In genomic region chr2:111478844-111479458, GRCh38 we compare ENCODE assay signal across 7 cellular contexts.
A peak's percentile ranks its signal among the peaks of the same experiment; 100 is the strongest.
DNase-seq lines count a peak whose midpoint lies in the region; ATAC-seq and TF ChIP-seq lines count a peak whose summit lies in the region.
"Not testable (repeated sequence)": the region's sequence is repeated elsewhere in the genome, so short reads cannot be mapped to it uniquely, and the experiment has no call there.

No MANE protein-coding gene starts in this region.

- not testable (repeated sequence) for H3K36me3 ChIP-seq in naive thymus-derived CD4-positive, alpha-beta T cell (ENCODE audit: control insufficient read depth in 2 of 3, insufficient read depth in 3 of 3, low read length in 3 of 3)

- H3K9me3 Mint-ChIP-seq in activated B cell treated with CpG ODN at 0.5 μM for 24 hours; naive thymus-derived CD4-positive, alpha-beta T cell: not testable (repeated sequence)

- H3K4me1 ChIP-seq in naive thymus-derived CD4-positive, alpha-beta T cell (ENCODE audit: control insufficient read depth in 2 of 2, insufficient read depth in 2 of 2, low read length in 2 of 2) = not testable (repeated sequence)

- intact Hi-C loops in activated B cell treated with CpG ODN at 0.5 μM for 24 hours (cut with micrococcal nuclease); naive thymus-derived CD4-positive, alpha-beta T cell (cut with micrococcal nuclease): not testable (repeated sequence)

- not testable (repeated sequence) for H3K4me3 ChIP-seq in naive thymus-derived CD4-positive, alpha-beta T cell (ENCODE audit: low read length)

- H3K27me3 ChIP-seq in naive thymus-derived CD4-positive, alpha-beta T cell (ENCODE audit: control insufficient read depth in 2 of 2, insufficient read depth in 2 of 2, low read length in 2 of 2) = not testable (repeated sequence)

- ATAC-seq in GM18505 (IDR thresholded peaks at IDR 0.05; ENCODE audit: unreplicated experiment) = peak; percentile 49
- ATAC-seq in GM21367 (IDR thresholded peaks at IDR 0.05; ENCODE audit: unreplicated experiment) = peak; percentile 52
- peak; percentile 56 for ATAC-seq in HG02763 (IDR thresholded peaks at IDR 0.05; ENCODE audit: unreplicated experiment)
- peak; percentile 45 for ATAC-seq in HG03469 (IDR thresholded peaks at IDR 0.05; ENCODE audit: unreplicated experiment)
- peak; percentile 22 for ATAC-seq in activated B cell treated with CpG ODN at 0.5 μM for 24 hours (ENCODE audit: low read depth)
- peak; percentile 23 for ATAC-seq in naive thymus-derived CD4-positive, alpha-beta T cell

- not testable (repeated sequence) for TF ChIP-seq POLR2A in GM18505 (IDR thresholded peaks at IDR 0.05; ENCODE audit: borderline replicate concordance, extremely low read depth, insufficient read depth, insufficient read length)

- H3K4me1 Mint-ChIP-seq in activated B cell treated with CpG ODN at 0.5 μM for 24 hours = peaks cover 27% of the 10 kb centered on the region
- peaks cover 0 to 35% (median 0%) of the 10 kb centered on the region in 7 donors for H3K4me1 Mint-ChIP-seq in naive thymus-derived CD4-positive, alpha-beta T cell

- H3K27ac ChIP-seq in naive thymus-derived CD4-positive, alpha-beta T cell (ENCODE audit: low read depth, low read length) = not testable (repeated sequence)

- POLR2A ChIA-PET in activated B cell treated with CpG ODN at 0.5 μM for 24 hours (lab: Charles Lee) = interaction anchor here (0.6 kb wide), 1 partner anchor 359 kb away, joined by 4 read pairs; no protein-coding TSS in a partner anchor
- POLR2A ChIA-PET in naive thymus-derived CD4-positive, alpha-beta T cell (lab: Charles Lee) = not testable (repeated sequence)

- peak overlapping the region; percentile 44 for H3K4me3 Mint-ChIP-seq in activated B cell treated with CpG ODN at 0.5 μM for 24 hours
- H3K4me3 Mint-ChIP-seq in naive thymus-derived CD4-positive, alpha-beta T cell = peak overlapping the region in 3 of 10 donors; percentile 29 to 54 (median 29)

- not testable (repeated sequence) for H3K27ac Mint-ChIP-seq in activated B cell treated with CpG ODN at 0.5 μM for 24 hours
- peak overlapping the region in 1 of 9 donors; percentile 68 for H3K27ac Mint-ChIP-seq in naive thymus-derived CD4-positive, alpha-beta T cell

- CTCF ChIA-PET in activated B cell treated with CpG ODN at 0.5 μM for 24 hours (lab: Charles Lee); naive thymus-derived CD4-positive, alpha-beta T cell (lab: Charles Lee): not testable (repeated sequence)

- not testable (repeated sequence) for H3K27me3 Mint-ChIP-seq in activated B cell treated with CpG ODN at 0.5 μM for 24 hours; naive thymus-derived CD4-positive, alpha-beta T cell

- not testable (repeated sequence) for H3K36me3 Mint-ChIP-seq in activated B cell treated with CpG ODN at 0.5 μM for 24 hours (ENCODE audit: low read depth); naive thymus-derived CD4-positive, alpha-beta T cell

- not testable (repeated sequence) for H3K9me3 ChIP-seq in naive thymus-derived CD4-positive, alpha-beta T cell (ENCODE audit: control insufficient read depth in 2 of 3, low read length in 3 of 3)

- DNase-seq in activated B cell treated with CpG ODN at 0.5 μM for 24 hours = not testable (repeated sequence)
- peak; percentile 66 for DNase-seq in activated effector memory CD4-positive, alpha-beta T cell treated with anti-CD3 and anti-CD28 coated beads, Interleukin-2, amount 50 U/mL, for 16 hours
- DNase-seq in naive thymus-derived CD4-positive, alpha-beta T cell = peak in 3 of 9 donors; percentile 16 to 59 (median 17)

- TF ChIP-seq CTCF in activated B cell treated with CpG ODN at 0.5 μM for 24 hours (IDR thresholded peaks at IDR 0.05) = not testable (repeated sequence)
